ENCODE assay signal across 29 cellular contexts in the genomic region with DNA sequence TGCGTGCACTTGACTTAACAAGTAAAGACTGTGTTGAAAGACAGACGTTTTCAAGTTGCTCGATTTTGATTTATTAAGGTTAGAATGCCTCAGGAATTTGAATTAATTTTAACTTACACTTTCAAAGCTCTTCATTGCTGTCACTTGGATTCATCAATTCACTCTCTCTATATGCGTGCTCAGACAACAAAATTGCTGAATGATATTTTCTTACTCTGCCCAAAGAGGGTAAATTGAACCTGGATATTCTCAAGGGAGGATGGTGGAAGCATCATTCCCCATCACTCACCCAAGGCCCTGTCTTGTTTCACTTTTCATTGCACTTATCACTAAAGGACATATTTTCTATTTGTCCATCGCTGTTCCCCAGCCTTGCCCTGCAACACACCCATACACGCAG.
"Had no signal": no experiment of that assay in that cellular context is flagged by ENCODE, and none has a peak within 500 bp of the region (broad histone marks: within the 10 kb centered on the region; RNA-seq: fewer than 3 reads in every experiment).

No MANE protein-coding gene starts in this region.

- H3K4me1 Mint-ChIP-seq: stimulated activated effector memory CD8-positive, alpha-beta T cell treated with anti-CD3 and anti-CD28 coated beads, Interleukin-12 subunit alpha, Interleukin-12 subunit beta, amount 100 ng/mL, for 72 hours; stimulated activated memory B cell treated with anti-CD40 and anti-IgM and Interleukin-4, amounts not matched to agents 10 μg/mL and 1 μg/mL and 100 μg/mL, for 72 hours; stimulated activated naive CD8-positive, alpha-beta T cell treated with anti-CD3 and anti-CD28 coated beads, Interleukin-15, amount 100 ng/mL, for 72 hours had no signal

- H3K27ac ChIP-seq: stomach, suprapubic skin, testis, thoracic aorta, thyroid gland, tibial artery, tibial nerve, transverse colon, upper lobe of left lung, upper lobe of right lung, uterus, vagina had no signal

- DNase-seq: stimulated activated CD4-positive, alpha-beta T cell treated with anti-CD3 and anti-CD28 coated beads, Interleukin-2, amount 100 ng/mL, for 48 hours; stimulated activated CD4-positive, alpha-beta T cell treated with anti-CD3 and anti-CD28 coated beads, Interleukin-4, amount 100 ng/mL, for 1 hour; stimulated activated CD4-positive, alpha-beta T cell treated with anti-CD3 and anti-CD28 coated beads, Interleukin-4, amount 100 ng/mL, for 24 hours; stimulated activated CD4-positive, alpha-beta T cell treated with anti-CD3 and anti-CD28 coated beads, Interleukin-4, amount 100 ng/mL, for 4 hours; stimulated activated CD8-positive, alpha-beta memory T cell treated with anti-CD3 and anti-CD28 coated beads, Interleukin-4, amount 100 ng/mL, for 48 hours; stimulated activated naive B cell treated with anti-CD40 and anti-IgM and Interleukin-4, amounts not matched to agents 10 μg/mL and 1 μg/mL and 100 μg/mL, for 72 hours; stimulated activated naive CD4-positive, alpha-beta T cell; stimulated activated naive CD4-positive, alpha-beta T cell treated with Interleukin-2 at 50 U/mL for 16 hours; stimulated activated naive CD8-positive, alpha-beta T cell treated with anti-CD3 and anti-CD28 coated beads, Interleukin-15, amount 100 ng/mL, for 72 hours; stimulated activated naive CD8-positive, alpha-beta T cell treated with anti-CD3 and anti-CD28 coated beads, Interleukin-15, Interleukin-2, amounts not matched to agents 100 U/mL and 50 U/mL, for 24 hours; stomach; substantia nigra; testis; thyroid gland; tibial artery; transverse colon; trophoblast cell; upper lobe of left lung; upper lobe of right lung; uterus had no signal

- H3K9me3 ChIP-seq: stomach, suprapubic skin, testis, thoracic aorta, thyroid gland, tibial artery, tibial nerve, transverse colon, upper lobe of left lung, upper lobe of right lung, uterus, vagina had no signal

- FAIRE-seq: urothelium cell line had no signal

- H3K9me3 Mint-ChIP-seq: stimulated activated effector memory CD8-positive, alpha-beta T cell treated with anti-CD3 and anti-CD28 coated beads, Interleukin-12 subunit alpha, Interleukin-12 subunit beta, amount 100 ng/mL, for 72 hours; stimulated activated memory B cell treated with anti-CD40 and anti-IgM and Interleukin-4, amounts not matched to agents 10 μg/mL and 1 μg/mL and 100 μg/mL, for 72 hours; stimulated activated naive B cell treated with anti-CD40 and anti-IgM and Interleukin-4, amounts not matched to agents 10 μg/mL and 1 μg/mL and 100 μg/mL, for 72 hours; stimulated activated naive CD8-positive, alpha-beta T cell treated with anti-CD3 and anti-CD28 coated beads, Interleukin-15, amount 100 ng/mL, for 72 hours; stimulated activated naive CD8-positive, alpha-beta T cell treated with anti-CD3 and anti-CD28 coated beads, Interleukin-15, Interleukin-2, amounts not matched to agents 100 ng/mL and 50 ng/mL, for 24 hours; type B pancreatic cell had no signal

- H3K27me3 Mint-ChIP-seq: stimulated activated memory B cell treated with anti-CD40 and anti-IgM and Interleukin-4, amounts not matched to agents 10 μg/mL and 1 μg/mL and 100 μg/mL, for 72 hours; stimulated activated naive B cell treated with anti-CD40 and anti-IgM and Interleukin-4, amounts not matched to agents 10 μg/mL and 1 μg/mL and 100 μg/mL, for 72 hours; stimulated activated naive CD8-positive, alpha-beta T cell treated with anti-CD3 and anti-CD28 coated beads, Interleukin-15, amount 100 ng/mL, for 72 hours; stimulated activated naive CD8-positive, alpha-beta T cell treated with anti-CD3 and anti-CD28 coated beads, Interleukin-15, Interleukin-2, amounts not matched to agents 100 ng/mL and 50 ng/mL, for 24 hours; type B pancreatic cell had no signal

- H3K36me3 ChIP-seq: stomach, suprapubic skin, thoracic aorta, thyroid gland, tibial artery, tibial nerve, transverse colon, upper lobe of left lung, upper lobe of right lung, uterus, vagina had no signal

- H3K4me3 ChIP-seq: stomach, suprapubic skin, testis, thoracic aorta, thyroid gland, tibial artery, tibial nerve, transverse colon, upper lobe of left lung, upper lobe of right lung, uterus, vagina had no signal

- H3K36me3 Mint-ChIP-seq: stimulated activated effector memory CD8-positive, alpha-beta T cell treated with anti-CD3 and anti-CD28 coated beads, Interleukin-12 subunit alpha, Interleukin-12 subunit beta, amount 100 ng/mL, for 72 hours; stimulated activated memory B cell treated with anti-CD40 and anti-IgM and Interleukin-4, amounts not matched to agents 10 μg/mL and 1 μg/mL and 100 μg/mL, for 72 hours; type B pancreatic cell had no signal

- H3K27ac Mint-ChIP-seq: stimulated activated effector memory CD8-positive, alpha-beta T cell treated with anti-CD3 and anti-CD28 coated beads, Interleukin-12 subunit alpha, Interleukin-12 subunit beta, amount 100 ng/mL, for 72 hours; stimulated activated memory B cell treated with anti-CD40 and anti-IgM and Interleukin-4, amounts not matched to agents 10 μg/mL and 1 μg/mL and 100 μg/mL, for 72 hours; stimulated activated naive B cell treated with anti-CD40 and anti-IgM and Interleukin-4, amounts not matched to agents 10 μg/mL and 1 μg/mL and 100 μg/mL, for 72 hours; stimulated activated naive CD8-positive, alpha-beta T cell treated with anti-CD3 and anti-CD28 coated beads, Interleukin-15, amount 100 ng/mL, for 72 hours; stimulated activated naive CD8-positive, alpha-beta T cell treated with anti-CD3 and anti-CD28 coated beads, Interleukin-15, Interleukin-2, amounts not matched to agents 100 ng/mL and 50 ng/mL, for 24 hours; type B pancreatic cell had no signal

- H3K4me3 Mint-ChIP-seq: stimulated activated effector memory CD8-positive, alpha-beta T cell treated with anti-CD3 and anti-CD28 coated beads, Interleukin-12 subunit alpha, Interleukin-12 subunit beta, amount 100 ng/mL, for 72 hours; stimulated activated memory B cell treated with anti-CD40 and anti-IgM and Interleukin-4, amounts not matched to agents 10 μg/mL and 1 μg/mL and 100 μg/mL, for 72 hours; stimulated activated naive B cell treated with anti-CD40 and anti-IgM and Interleukin-4, amounts not matched to agents 10 μg/mL and 1 μg/mL and 100 μg/mL, for 72 hours; stimulated activated naive CD8-positive, alpha-beta T cell treated with anti-CD3 and anti-CD28 coated beads, Interleukin-15, amount 100 ng/mL, for 72 hours; stimulated activated naive CD8-positive, alpha-beta T cell treated with anti-CD3 and anti-CD28 coated beads, Interleukin-15, Interleukin-2, amounts not matched to agents 100 ng/mL and 50 ng/mL, for 24 hours; type B pancreatic cell had no signal

- H3K27me3 ChIP-seq: stomach, suprapubic skin, testis, thyroid gland, tibial artery, tibial nerve, transverse colon, upper lobe of left lung, upper lobe of right lung, uterus, vagina had no signal

- H3K4me1 ChIP-seq: stomach, suprapubic skin, testis, thyroid gland, tibial artery, tibial nerve, transverse colon, upper lobe of left lung, upper lobe of right lung, uterus, vagina had no signal
